ENCODE assay signal across 8 cellular contexts in the genomic region with DNA sequence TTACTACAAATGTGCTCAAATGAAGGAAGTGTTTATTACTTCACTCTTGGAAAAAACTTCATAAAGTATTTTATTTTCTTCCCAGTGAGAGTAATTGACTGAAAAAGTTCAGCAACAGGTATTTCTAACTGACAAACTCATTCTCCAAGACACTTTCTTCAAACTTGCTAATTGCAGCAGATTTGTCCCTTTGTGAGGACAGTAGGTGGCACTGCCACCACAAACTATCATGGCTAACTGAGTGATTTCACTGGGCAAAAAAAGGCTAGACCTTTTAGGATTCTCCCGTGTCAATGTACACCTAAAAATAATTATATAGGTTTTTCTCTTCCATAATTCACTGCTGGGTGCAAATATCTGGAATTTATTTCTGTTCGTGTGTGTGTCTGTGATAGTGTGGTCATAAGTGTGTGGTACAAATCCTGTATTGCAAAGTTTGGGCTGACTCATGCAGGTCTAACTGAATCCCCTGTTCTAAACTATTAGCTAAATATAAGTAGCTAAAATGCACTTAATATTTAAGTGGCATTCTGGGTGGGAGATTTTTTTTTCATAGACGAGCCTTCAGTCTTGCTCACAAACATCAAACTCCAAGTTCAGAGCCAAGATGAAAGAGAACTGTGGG. TPM values are rescaled to one million over a fixed set of nuclear protein-coding genes. Genes with fewer than 3 reads are reported as not detected.
DNase-seq lines count a peak whose midpoint lies in the region; ATAC-seq, FAIRE-seq and TF ChIP-seq lines count a peak whose summit lies in the region.

No MANE protein-coding gene starts in this region.

- no peak overlapping the region for H3K9ac ChIP-seq in HCT116 (ENCODE audit: low read length)
- H3K9ac ChIP-seq in neural progenitor cell, result no peak overlapping the region

- peaks cover 11 to 15% (median 12%) of the 10 kb centered on the region in 3 donors for H3K4me1 Mint-ChIP-seq in CD8-positive, alpha-beta memory T cell
- H3K4me1 Mint-ChIP-seq in neural progenitor cell, result peaks cover 38% of the 10 kb centered on the region

- BruUV-seq in HCT116 (replicated peaks; lab: Mats Ljungman, UMichigan), result no TSS peak

- DNase-seq in CD8-positive, alpha-beta memory T cell, result peak in 3 of 5 donors; percentile 16 to 50 (median 31)
- DNase-seq in HCT116 (ENCODE audit: low read depth, low spot score) (peak; percentile 27), T-helper 2 cell (peak in 3 of 5 experiments; percentile 2 to 65 (median 7)), neural progenitor cell (ENCODE audit: low spot score) (peak; percentile 65), GM12892 (ENCODE audit: insufficient read length) (no peak)

- no peaks in the 10 kb centered on the region for H3K9me3 Mint-ChIP-seq in CD8-positive, alpha-beta memory T cell
- no peaks in the 10 kb centered on the region for H3K9me3 Mint-ChIP-seq in neural progenitor cell

- no peaks in the 10 kb centered on the region for H3K36me3 ChIP-seq in CD8-positive, alpha-beta memory T cell (ENCODE audit: insufficient read depth, low read length)
- H3K36me3 ChIP-seq in HCT116 (ENCODE audit: control insufficient read depth in 1 of 2, insufficient read depth in 2 of 2, low read length in 2 of 2) (no peaks in the 10 kb centered on the region), neural progenitor cell (no peaks in the 10 kb centered on the region)

- peak; percentile 71 for TF ChIP-seq RAD21 in HCT116 (IDR thresholded peaks at IDR 0.05; ENCODE audit: low read depth)

- peaks cover 6% of the 10 kb centered on the region for H3K27me3 ChIP-seq in CD8-positive, alpha-beta memory T cell (ENCODE audit: insufficient read depth, low read length, poor library complexity, severe bottlenecking)
- H3K27me3 ChIP-seq in HCT116 (ENCODE audit: insufficient read depth, low read length) (0 out of 2 replicates have a peak, but pooled peaks cover under 1% of the 10 kb centered on the region), neural progenitor cell (peaks cover 30% of the 10 kb centered on the region)

- POLR2A ChIA-PET in CD8-positive, alpha-beta memory T cell (lab: Charles Lee), result no interaction called here
- POLR2A ChIA-PET in HCT116 (lab: Charles Lee), result interaction anchor here (0.7 kb wide), 1 partner anchor 703 kb away, joined by 5 read pairs; the partner anchor contains the start of gene HS3ST3B1

- intact Hi-C loops in HCT116 (cut with micrococcal nuclease), result loop anchor here (1.0 to 10.0 kb wide), 6 partner anchors 261 to 1577 kb away; partner anchors contain the start of gene COX10

- no peak overlapping the region for H3K27ac Mint-ChIP-seq in CD8-positive, alpha-beta memory T cell
- H3K27ac Mint-ChIP-seq in neural progenitor cell, result no peak overlapping the region

- no peaks in the 10 kb centered on the region for H3K4me1 ChIP-seq in CD8-positive, alpha-beta memory T cell (ENCODE audit: insufficient read depth, low read length)
- H3K4me1 ChIP-seq in HCT116 (ENCODE audit: control insufficient read depth in 1 of 2, insufficient read depth in 2 of 2, low read length in 2 of 2), result 0 out of 4 replicates have a peak, but pooled peaks cover 0 to 2% of the 10 kb centered on the region in 2 experiments
- H3K4me1 ChIP-seq in neural progenitor cell, result peaks cover 19% of the 10 kb centered on the region

- H3K9me3 ChIP-seq in CD8-positive, alpha-beta memory T cell (ENCODE audit: low read length), result no peaks in the 10 kb centered on the region
- H3K9me3 ChIP-seq in HCT116 (ENCODE audit: control insufficient read depth in 1 of 2, insufficient read depth in 1 of 2, low read depth in 1 of 2, low read length in 2 of 2) (no peaks in the 10 kb centered on the region), neural progenitor cell (ENCODE audit: low read depth) (no peaks in the 10 kb centered on the region)

- peak; percentile 59 for ATAC-seq in HCT116
- ATAC-seq in HG03280 (IDR thresholded peaks at IDR 0.05; ENCODE audit: unreplicated experiment), result no peak
- no peak for ATAC-seq in GM19324 (IDR thresholded peaks at IDR 0.05; ENCODE audit: low FRiP score, unreplicated experiment)

- H4K20me1 ChIP-seq in HCT116 (ENCODE audit: insufficient read depth), result no peaks in the 10 kb centered on the region
- peaks cover 6% of the 10 kb centered on the region for H4K20me1 ChIP-seq in neural progenitor cell (ENCODE audit: low read depth)

- no peaks in the 10 kb centered on the region for H3K79me2 ChIP-seq in HCT116 (ENCODE audit: insufficient read depth, low read length)
- H3K79me2 ChIP-seq in neural progenitor cell (ENCODE audit: low read depth), result no peaks in the 10 kb centered on the region

- H2AFZ ChIP-seq in HCT116 (ENCODE audit: low read depth, low read length, poor library complexity, severe bottlenecking) (no peak overlapping the region), neural progenitor cell (replicated peaks) (no peak overlapping the region)

- peak; percentile 59 to 70 (median 67) for TF ChIP-seq CTCF in HCT116 (IDR thresholded peaks at IDR 0.05 in 2 of 3, conservative IDR thresholded peaks at IDR 0.05 in 1 of 3; ENCODE audit: borderline replicate concordance in 1 of 3, insufficient read depth in 1 of 3, low read depth in 2 of 3, low read length in 2 of 3)
- TF ChIP-seq CTCF in neural progenitor cell (IDR thresholded peaks at IDR 0.05), result peak; percentile 84

- H3K27ac ChIP-seq in CD8-positive, alpha-beta memory T cell (ENCODE audit: low read depth, low read length), result peak overlapping the region; percentile 11
- no peak overlapping the region for H3K27ac ChIP-seq in HCT116 (ENCODE audit: low read depth, low read length)
- no peak overlapping the region for H3K27ac ChIP-seq in neural progenitor cell

- H3K27me3 Mint-ChIP-seq in CD8-positive, alpha-beta memory T cell, result peaks cover 19 to 40% of the 10 kb centered on the region in 2 donors
- peaks cover 10% of the 10 kb centered on the region for H3K27me3 Mint-ChIP-seq in neural progenitor cell (ENCODE audit: insufficient read depth, low read depth)

- FAIRE-seq in endometrium (lab: Jason Lieb, UNC), result peak; percentile 68
- no peak for FAIRE-seq in GM12892 (lab: Jason Lieb, UNC)

- TF ChIP-seq POLR2A in HCT116 (IDR thresholded peaks at IDR 0.05; ENCODE audit: borderline replicate concordance, extremely low read depth, insufficient read depth, insufficient read length) (no peak), GM12892 (IDR thresholded peaks at IDR 0.05; ENCODE audit: low read depth, low read length) (no peak)

- H3K9me2 ChIP-seq in HCT116 (ENCODE audit: insufficient read depth), result no peaks in the 10 kb centered on the region

- H3F3A ChIP-seq in neural progenitor cell (ENCODE audit: low read depth), result peaks cover 31% of the 10 kb centered on the region

- H3K4me2 ChIP-seq in HCT116 (ENCODE audit: low read length), result no peak overlapping the region
- H3K4me2 ChIP-seq in neural progenitor cell, result no peak overlapping the region

- RAD21 ChIA-PET in HCT116 (lab: Charles Lee; ENCODE audit: low non-redundant PET in 1 of 2, low total read pairs in 2 of 2, uncharacterized antibody in 2 of 2, unreplicated experiment in 2 of 2), result interaction anchor here in 1 of 2 experiments (0.6 to 0.8 kb wide), 2 partner anchors 703 to 704 kb away, joined by 3 to 4 read pairs; partner anchors contain the start of gene HS3ST3B1

- H3K36me3 Mint-ChIP-seq in CD8-positive, alpha-beta memory T cell, result no peaks in the 10 kb centered on the region
- H3K36me3 Mint-ChIP-seq in neural progenitor cell, result no peaks in the 10 kb centered on the region

- H3K4me3 Mint-ChIP-seq in CD8-positive, alpha-beta memory T cell, result no peak overlapping the region
- no peak overlapping the region for H3K4me3 Mint-ChIP-seq in neural progenitor cell

- CTCF ChIA-PET in CD8-positive, alpha-beta memory T cell (lab: Charles Lee), result interaction anchor here (0.8 to 4.3 kb wide), 4 partner anchors 699 to 1329 kb away, joined by 3 to 34 read pairs (median 4); partner anchors contain the start of gene HS3ST3B1
- CTCF ChIA-PET in HCT116 (lab: Charles Lee), result interaction anchor here (0.6 to 3.2 kb wide), 6 partner anchors 10 to 1558 kb away, joined by 3 to 38 read pairs (median 3); partner anchors contain the start of gene HS3ST3B1

- H3K4me3 ChIP-seq in CD8-positive, alpha-beta memory T cell (ENCODE audit: low read length), result no peak overlapping the region
- no peak overlapping the region for H3K4me3 ChIP-seq in HCT116 (replicated peaks in 1 of 2; ENCODE audit: low read depth in 1 of 2, low read length in 2 of 2)
- no peak overlapping the region for H3K4me3 ChIP-seq in neural progenitor cell

TF ChIP-seq in HCT116, 20 proteins besides CTCF, POLR2A, EP300 and RAD21:
- TF ChIP-seq SP1 (IDR thresholded peaks at IDR 0.05; ENCODE audit: low read depth) (no peak), EGR1 (IDR thresholded peaks at IDR 0.05; ENCODE audit: low read depth) (no peak), FOSL1 (IDR thresholded peaks at IDR 0.05; ENCODE audit: low read depth) (no peak), MAX (IDR thresholded peaks at IDR 0.05) (no peak), CEBPB (IDR thresholded peaks at IDR 0.05; ENCODE audit: low read depth) (no peak), SIN3A (IDR thresholded peaks at IDR 0.05; ENCODE audit: low read depth) (no peak)
- TF ChIP-seq, protein P1, sequence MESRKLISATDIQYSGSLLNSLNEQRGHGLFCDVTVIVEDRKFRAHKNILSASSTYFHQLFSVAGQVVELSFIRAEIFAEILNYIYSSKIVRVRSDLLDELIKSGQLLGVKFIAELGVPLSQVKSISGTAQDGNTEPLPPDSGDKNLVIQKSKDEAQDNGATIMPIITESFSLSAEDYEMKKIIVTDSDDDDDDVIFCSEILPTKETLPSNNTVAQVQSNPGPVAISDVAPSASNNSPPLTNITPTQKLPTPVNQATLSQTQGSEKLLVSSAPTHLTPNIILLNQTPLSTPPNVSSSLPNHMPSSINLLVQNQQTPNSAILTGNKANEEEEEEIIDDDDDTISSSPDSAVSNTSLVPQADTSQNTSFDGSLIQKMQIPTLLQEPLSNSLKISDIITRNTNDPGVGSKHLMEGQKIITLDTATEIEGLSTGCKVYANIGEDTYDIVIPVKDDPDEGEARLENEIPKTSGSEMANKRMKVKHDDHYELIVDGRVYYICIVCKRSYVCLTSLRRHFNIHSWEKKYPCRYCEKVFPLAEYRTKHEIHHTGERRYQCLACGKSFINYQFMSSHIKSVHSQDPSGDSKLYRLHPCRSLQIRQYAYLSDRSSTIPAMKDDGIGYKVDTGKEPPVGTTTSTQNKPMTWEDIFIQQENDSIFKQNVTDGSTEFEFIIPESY (IDR thresholded peaks at IDR 0.05; ENCODE audit: extremely low read depth, insufficient replicate concordance, low read length), result no peak

RNA-seq across cellular contexts. Expression of gene HS3ST3A1, which starts 3.9 kb away (rescaled TPM):
- not detected for total RNA-seq in CD8-positive, alpha-beta memory T cell
- polyA plus RNA-seq in CD8-positive, alpha-beta memory T cell, result 2.5 TPM
- total RNA-seq in HCT116 (2021; ENCODE audit: unreplicated experiment) (not detected), neural progenitor cell (ENCODE audit: low replicate concordance) (3.0 and 8.4 TPM in 2 replicates)
- 0.16 and 0.33 TPM in 2 replicates for polyA plus RNA-seq in HCT116 (2012)
- polyA plus RNA-seq in GM12892 (2012; ENCODE audit: missing spikeins), result not detected
